ENCODE assay signal across 9 cellular contexts in genomic region chr18:42030586-42031182, GRCh38.
DNase-seq lines count a peak whose midpoint lies in the region; ATAC-seq, FAIRE-seq and TF ChIP-seq lines count a peak whose summit lies in the region.
"Had no signal": no experiment of that assay in that cellular context is flagged by ENCODE, and none has a peak within 500 bp of the region (broad histone marks: within the 10 kb centered on the region; RNA-seq: fewer than 3 reads in every experiment).

No MANE protein-coding gene starts in this region.

- H3K4me1 Mint-ChIP-seq in progenitor cell of endocrine pancreas (ENCODE audit: low read depth): no peaks in the 10 kb centered on the region

- FAIRE-seq in frontal cortex (lab: Jason Lieb, UNC): no peak

- no peaks in the 10 kb centered on the region for H3K9me3 Mint-ChIP-seq in progenitor cell of endocrine pancreas (ENCODE audit: low read depth)
- H3K9me3 Mint-ChIP-seq: stimulated activated naive CD8-positive, alpha-beta T cell treated with anti-CD3 and anti-CD28 coated beads, Interleukin-15, amount 100 ng/mL, for 72 hours had no signal

- no peaks in the 10 kb centered on the region for H3K27me3 Mint-ChIP-seq in progenitor cell of endocrine pancreas
- H3K27me3 Mint-ChIP-seq: stimulated activated naive CD8-positive, alpha-beta T cell treated with anti-CD3 and anti-CD28 coated beads, Interleukin-15, amount 100 ng/mL, for 72 hours had no signal

- peaks cover 6% of the 10 kb centered on the region for H3K36me3 Mint-ChIP-seq in progenitor cell of endocrine pancreas (ENCODE audit: insufficient read depth)

- TF ChIP-seq CTCF in choroid plexus epithelial cell (conservative IDR thresholded peaks at IDR 0.05; ENCODE audit: low read depth, low read length): peak; percentile 92
- TF ChIP-seq CTCF in progenitor cell of endocrine pancreas (IDR thresholded peaks at IDR 0.05; ENCODE audit: unreplicated experiment): peak; percentile 71

- ATAC-seq in GM21367 (IDR thresholded peaks at IDR 0.05; ENCODE audit: unreplicated experiment): no peak
- ATAC-seq in HG03520 (IDR thresholded peaks at IDR 0.05; ENCODE audit: unreplicated experiment): no peak
- ATAC-seq: stimulated activated naive CD8-positive, alpha-beta T cell treated with anti-CD3 and anti-CD28 coated beads, Interleukin-15, amount 100 ng/mL, for 72 hours had no signal

- H3K27ac Mint-ChIP-seq in progenitor cell of endocrine pancreas: no peak overlapping the region
- H3K27ac Mint-ChIP-seq: stimulated activated naive CD8-positive, alpha-beta T cell treated with anti-CD3 and anti-CD28 coated beads, Interleukin-15, amount 100 ng/mL, for 72 hours had no signal

- H3K4me3 Mint-ChIP-seq in progenitor cell of endocrine pancreas (ENCODE audit: low read depth): no peak overlapping the region
- H3K4me3 Mint-ChIP-seq: stimulated activated naive CD8-positive, alpha-beta T cell treated with anti-CD3 and anti-CD28 coated beads, Interleukin-15, amount 100 ng/mL, for 72 hours had no signal

- no peak overlapping the region for H3K4me3 ChIP-seq in choroid plexus epithelial cell (ENCODE audit: low read depth, low read length)

- peak; percentile 40 for DNase-seq in NCI-H82 (lab: John Stamatoyannopoulos, UW)
- no peak for DNase-seq in NCI-H82 treated with DMSO at 0.1 percent for 48 hours (lab: John Stamatoyannopoulos, UW; ENCODE audit: unreplicated experiment)
- DNase-seq in NCI-H2227 (lab: John Stamatoyannopoulos, UW; ENCODE audit: unreplicated experiment): peak; percentile 40
- peak; percentile 63 for DNase-seq in choroid plexus epithelial cell (ENCODE audit: low read depth)
- no peak for DNase-seq in progenitor cell of endocrine pancreas (ENCODE audit: low spot score, unreplicated experiment)
- DNase-seq in frontal cortex (ENCODE audit: low spot score in 2 of 2): no peak
- DNase-seq: stimulated activated naive CD8-positive, alpha-beta T cell treated with anti-CD3 and anti-CD28 coated beads, Interleukin-15, amount 100 ng/mL, for 72 hours had no signal

Comparison
In these comparisons a context has a peak if more than half of its experiments do, and no peak if none do; other contexts are left out.
1. DNase-seq: peak in NCI-H82 (single experiment), NCI-H2227 (single experiment) and choroid plexus epithelial cell (single experiment); none in NCI-H82 treated with DMSO at 0.1 percent for 48 hours (single experiment), progenitor cell of endocrine pancreas (single experiment) and frontal cortex (0 of 2).